In genomic region chr7:134891262-134892001, GRCh38 we compare ENCODE assay signal across 8 cellular contexts.
DNase-seq lines count a peak whose midpoint lies in the region; ATAC-seq, FAIRE-seq and TF ChIP-seq lines count a peak whose summit lies in the region.

No MANE protein-coding gene starts in this region.

- H3K9ac ChIP-seq in K562 (ENCODE audit: insufficient read depth in 1 of 2, low read depth in 2 of 2, low read length in 2 of 2) = no peak overlapping the region

- no peaks in the 10 kb centered on the region for H3K4me1 Mint-ChIP-seq in natural killer cell

- no peaks in the 10 kb centered on the region for H3K36me3 ChIP-seq in K562 (ENCODE audit: control insufficient read depth, insufficient read depth, low read length)

- H3K9me3 Mint-ChIP-seq in natural killer cell = peaks cover 3% of the 10 kb centered on the region in 2 donors

- H3K4me3 ChIP-seq in K562 = no peak overlapping the region

- TF ChIP-seq RAD21 in K562 (CRISPR knock-in tag; conservative IDR thresholded peaks at IDR 0.05 in 1 of 2, IDR thresholded peaks at IDR 0.05 in 1 of 2) = no peak

- WGBS in K562 (ENCODE audit: insufficient coverage, low coverage, missing lambda C conversion rate) = 2% methylated on average over 20 of the region's 27 CpGs

- H3K4me2 ChIP-seq in K562 (ENCODE audit: insufficient read depth, low read length) = peak overlapping the region; percentile 19; the same call in 1 of the 2 replicates

- no peak for TF ChIP-seq POLR2A in K562 (conservative IDR thresholded peaks at IDR 0.05)

- peaks cover 35 to 48% of the 10 kb centered on the region in 2 experiments; a peak in 4 of 5 replicates for H3K27me3 ChIP-seq in K562 (ENCODE audit: control insufficient read depth in 2 of 2, insufficient read depth in 2 of 2, low read length in 2 of 2)

- no peak for FAIRE-seq in K562 (lab: Jason Lieb, UNC)

- peaks cover 16 to 17% of the 10 kb centered on the region in 2 donors for H3K27me3 Mint-ChIP-seq in natural killer cell (ENCODE audit: low read depth in 2 of 2)

- TF ChIP-seq EP300 in K562 (IDR thresholded peaks at IDR 0.05; ENCODE audit: low read length) = no peak

- no peak overlapping the region for H3K4me3 Mint-ChIP-seq in natural killer cell

- no peak for TF ChIP-seq CTCF in K562 (IDR thresholded peaks at IDR 0.05 in 2 of 3, conservative IDR thresholded peaks at IDR 0.05 in 1 of 3; ENCODE audit: insufficient read depth in 2 of 3, low read depth in 1 of 3, low read length in 3 of 3)
- no peak for TF ChIP-seq CTCF in natural killer cell (IDR thresholded peaks at IDR 0.05)

- DNase-seq in DMS 273 treated with DMSO at 0.1 percent for 48 hours (lab: John Stamatoyannopoulos, UW) (peak; percentile 88), NCI-H2227 treated with DMSO at 0.1 percent for 48 hours (lab: John Stamatoyannopoulos, UW) (peak; percentile 89), K562 (ENCODE audit: extremely low read depth in 1 of 4, low spot score in 3 of 4) (peak in 1 of 4 experiments; percentile 11), hippocampal formation (lab: John Stamatoyannopoulos, UW) (peak; percentile 77 to 96), putamen (ENCODE audit: low spot score) (peak; percentile 90), OCI-M2 (lab: John Stamatoyannopoulos, UW; ENCODE audit: unreplicated experiment) (no peak), natural killer cell (no peak)

- no peak overlapping the region for H3K27ac ChIP-seq in K562 (ENCODE audit: extremely low read depth, low read depth, low read length)

- H2AFZ ChIP-seq in K562 (ENCODE audit: low read depth, low read length) = no peak overlapping the region

- H3K4me1 ChIP-seq in K562 (replicated peaks in 1 of 2; ENCODE audit: control insufficient read depth in 2 of 2, insufficient read depth in 2 of 2, low read length in 2 of 2) = peaks cover 0 to 4% of the 10 kb centered on the region in 2 experiments; a peak in 3 of 5 replicates

- no peak overlapping the region for H3K27ac Mint-ChIP-seq in natural killer cell

- intact Hi-C loops in K562 (cut with micrococcal nuclease) (no loop called here), natural killer cell (cut with micrococcal nuclease) (no loop called here)

- peaks cover 7% of the 10 kb centered on the region for H3K36me3 Mint-ChIP-seq in natural killer cell

- POLR2A ChIA-PET in K562 (lab: Yijun Ruan, JAX) = interaction anchor here (0.7 to 1.5 kb wide), 2 partner anchors 9 to 189 kb away, joined by 3 to 5 read pairs; no protein-coding TSS in a partner anchor

- in situ Hi-C loops in K562 (cut with MboI) = no loop called here

- no peaks in the 10 kb centered on the region for H3K79me2 ChIP-seq in K562 (ENCODE audit: control insufficient read depth, insufficient read depth, low read length)

- H3K9me3 ChIP-seq in K562 (replicated peaks; ENCODE audit: control insufficient read depth, insufficient read depth, low read depth, low read length) = no peaks in the 10 kb centered on the region

- BruUV-seq in K562 (replicated peaks; lab: Mats Ljungman, UMichigan) = no TSS peak

- no peaks in the 10 kb centered on the region for H3K9me1 ChIP-seq in K562 (ENCODE audit: control insufficient read depth, insufficient read depth, low read length)

- ATAC-seq in K562 = peak; percentile 77
- no peak for ATAC-seq in HG03280 (IDR thresholded peaks at IDR 0.05; ENCODE audit: unreplicated experiment)
- ATAC-seq in natural killer cell = no peak

- CTCF ChIA-PET in K562 (lab: Yijun Ruan, JAX; ENCODE audit: low intra/inter-chr PET ratio) = interaction anchor here (0.6 kb wide), 1 partner anchor 196 kb away, joined by 3 read pairs; no protein-coding TSS in a partner anchor

- no peaks in the 10 kb centered on the region; the same call in 1 of the 2 replicates for H4K20me1 ChIP-seq in K562 (replicated peaks; ENCODE audit: control insufficient read depth, insufficient read depth, low read length)

TF ChIP-seq in K562, 482 proteins besides CTCF, POLR2A, EP300 and RAD21 (continues in another document):
- TF ChIP-seq USF2 (CRISPR knock-in tag; IDR thresholded peaks at IDR 0.05) (0 out of 2 replicates have a peak, but pooled peaks have one; percentile 46), ZNF696 (CRISPR knock-in tag; conservative IDR thresholded peaks at IDR 0.05) (no peak), SRSF1 (IDR thresholded peaks at IDR 0.05; ENCODE audit: low read depth, low read length) (no peak), STAG1 (CRISPR knock-in tag; IDR thresholded peaks at IDR 0.05; ENCODE audit: borderline replicate concordance) (no peak), ZNF140 (CRISPR knock-in tag; IDR thresholded peaks at IDR 0.05) (no peak), POU5F1 (IDR thresholded peaks at IDR 0.05; ENCODE audit: borderline replicate concordance, low read depth, low read length, partially characterized antibody) (no peak), ZFX (CRISPR knock-in tag; IDR thresholded peaks at IDR 0.05) (no peak), PRDM10 (IDR thresholded peaks at IDR 0.05; ENCODE audit: partially characterized antibody) (peak; percentile 81), HDAC6 (IDR thresholded peaks at IDR 0.05; ENCODE audit: low read depth, low read length) (no peak), MTF1 (CRISPR knock-in tag; IDR thresholded peaks at IDR 0.05; ENCODE audit: borderline replicate concordance) (no peak), ELF4 (CRISPR knock-in tag; IDR thresholded peaks at IDR 0.05) (no peak), IRF9 (tag; IDR thresholded peaks at IDR 0.05) (no peak), THAP7 (CRISPR knock-in tag; IDR thresholded peaks at IDR 0.05) (no peak), HDAC8 (tag; IDR thresholded peaks at IDR 0.05) (no peak), RNF2 (IDR thresholded peaks at IDR 0.05) (0 out of 2 replicates have a peak, but pooled peaks have one; percentile 14), CREM (IDR thresholded peaks at IDR 0.05; ENCODE audit: low read depth) (0 out of 2 replicates have a peak, but pooled peaks have one; percentile 5), ZNF583 (CRISPR knock-in tag; IDR thresholded peaks at IDR 0.05) (no peak)

Comparison
In these comparisons a context has a peak if more than half of its experiments do, and no peak if none do; other contexts are left out.
1. DNase-seq: peak in DMS 273 treated with DMSO at 0.1 percent for 48 hours (single experiment), NCI-H2227 treated with DMSO at 0.1 percent for 48 hours (single experiment), hippocampal formation (2 of 2) and putamen (single experiment); none in OCI-M2 (single experiment) and natural killer cell (single experiment).